ENCODE assay signal across 8 cellular contexts in the genomic region with DNA sequence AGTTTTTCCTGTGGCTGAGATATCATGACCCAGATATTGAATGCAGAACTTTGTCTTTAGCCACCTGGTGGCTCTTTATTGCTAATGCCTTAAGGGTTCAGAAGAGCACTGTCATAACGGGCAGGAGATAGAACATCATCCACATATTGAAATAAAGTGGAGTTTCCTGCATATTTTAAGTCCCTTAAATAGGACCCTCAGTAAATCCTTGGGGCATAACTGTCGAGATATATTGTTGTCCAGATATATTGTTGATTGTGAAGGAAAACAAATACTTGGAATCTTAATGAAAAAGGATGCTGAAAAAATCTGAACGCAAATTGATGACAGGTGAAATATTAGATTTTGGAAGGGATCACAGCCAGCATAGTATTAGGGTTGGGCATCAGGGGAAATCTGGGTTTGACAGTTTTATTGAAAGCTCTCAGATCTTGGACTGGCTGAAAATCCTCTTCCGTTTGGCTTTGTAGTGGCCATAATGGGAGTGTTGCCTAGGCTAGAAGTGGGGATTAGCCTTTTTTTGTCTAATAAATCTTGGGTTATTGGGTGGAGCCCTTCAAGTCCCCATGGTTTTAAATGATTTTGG. TPM values are rescaled to one million over a fixed set of nuclear protein-coding genes. Genes with fewer than 3 reads are reported as not detected.
DNase-seq lines count a peak whose midpoint lies in the region; ATAC-seq, FAIRE-seq and TF ChIP-seq lines count a peak whose summit lies in the region.

No MANE protein-coding gene starts in this region.

- no peak overlapping the region for H3K9ac ChIP-seq in fibroblast of lung (ENCODE audit: insufficient read depth, low read length)

- H3K4me1 ChIP-seq in A549 (no peaks in the 10 kb centered on the region), OCI-LY7 (ENCODE audit: insufficient read depth, low read length, poor library complexity, severe bottlenecking) (peaks cover 19% of the 10 kb centered on the region), fibroblast of lung (ENCODE audit: control insufficient read depth, extremely low read depth, insufficient read depth, low read length) (no peaks in the 10 kb centered on the region), tibial artery (peaks cover 0 to 10% (median 0%) of the 10 kb centered on the region in 4 donors)

- TF ChIP-seq CTCF in A549 (IDR thresholded peaks at IDR 0.05) = peak; percentile 40
- TF ChIP-seq CTCF in OCI-LY7 (conservative IDR thresholded peaks at IDR 0.05; ENCODE audit: low read length) = peak; percentile 79
- peak; percentile 54 to 55 for TF ChIP-seq CTCF in fibroblast of lung (conservative IDR thresholded peaks at IDR 0.05 in 1 of 2, IDR thresholded peaks at IDR 0.05 in 1 of 2; ENCODE audit: low read depth in 1 of 2, low read length in 2 of 2)
- peak; percentile 17 to 19 for TF ChIP-seq CTCF in tibial artery (IDR thresholded peaks at IDR 0.05)

- H4K20me1 ChIP-seq in OCI-LY7 (ENCODE audit: insufficient read depth, low read length) = no peaks in the 10 kb centered on the region
- no peaks in the 10 kb centered on the region for H4K20me1 ChIP-seq in fibroblast of lung (ENCODE audit: control insufficient read depth, extremely low read depth, insufficient read depth, low read length)

- CTCF ChIA-PET in A549 (lab: Yijun Ruan, JAX) = interaction anchor here (0.6 to 1.5 kb wide), 8 partner anchors 11 to 210 kb away, joined by 3 to 8 read pairs (median 4); partner anchors contain the start of gene EEF1B2
- CTCF ChIA-PET in OCI-LY7 (lab: Charles Lee; ENCODE audit: unreplicated experiment) = no interaction called here

- H3K4me2 ChIP-seq in A549 (no peak overlapping the region), OCI-LY7 (ENCODE audit: low read length) (peak overlapping the region; percentile 42), fibroblast of lung (ENCODE audit: extremely low read depth, insufficient read depth, low read length) (no peak overlapping the region)

- H3K9me3 ChIP-seq in A549 = no peaks in the 10 kb centered on the region
- no peaks in the 10 kb centered on the region for H3K9me3 ChIP-seq in OCI-LY7 (ENCODE audit: low read length)
- H3K9me3 ChIP-seq in fibroblast of lung (ENCODE audit: control insufficient read depth, insufficient read depth, low read depth, low read length) = no peaks in the 10 kb centered on the region
- no peaks in the 10 kb centered on the region for H3K9me3 ChIP-seq in tibial artery

- no peaks in the 10 kb centered on the region for H3K79me2 ChIP-seq in OCI-LY7 (ENCODE audit: insufficient read depth, low read depth, low read length)
- no peaks in the 10 kb centered on the region for H3K79me2 ChIP-seq in fibroblast of lung (ENCODE audit: control insufficient read depth, insufficient read depth, low read length)

- DNase-seq in A549 (ENCODE audit: low read depth in 1 of 2, low spot score in 1 of 2) (peak; percentile 37 to 54), GM12891 (ENCODE audit: insufficient read length, low spot score) (no peak), OCI-LY7 (ENCODE audit: low spot score) (peak; percentile 70), fibroblast of lung (ENCODE audit: low read depth in 2 of 2) (peak; percentile 17 to 44), tibial artery (no peak), D341Med (ENCODE audit: low spot score) (no peak)

- H3K4me3 ChIP-seq in A549 = no peak overlapping the region
- no peak overlapping the region for H3K4me3 ChIP-seq in OCI-LY7 (ENCODE audit: low read depth, low read length, poor library complexity, severe bottlenecking)
- H3K4me3 ChIP-seq in fibroblast of lung (replicated peaks in 1 of 4; ENCODE audit: control extremely low read depth in 1 of 4, insufficient read depth in 1 of 4, low read depth in 3 of 4, low read length in 4 of 4) = no peak overlapping the region
- no peak overlapping the region for H3K4me3 ChIP-seq in tibial artery

- H2AFZ ChIP-seq in OCI-LY7 (ENCODE audit: low read length) (peak overlapping the region; percentile 76; the same call in 1 of the 2 replicates), fibroblast of lung (ENCODE audit: low read length) (no peak overlapping the region)

- BruUV-seq in OCI-LY7 (replicated peaks; lab: Mats Ljungman, UMichigan) = no TSS peak

- TF ChIP-seq EP300 in A549 (IDR thresholded peaks at IDR 0.05) = no peak

- peaks cover 43% of the 10 kb centered on the region for H3K27me3 ChIP-seq in fibroblast of lung (ENCODE audit: control insufficient read depth, insufficient read depth, low read length)
- H3K27me3 ChIP-seq in tibial artery = peaks cover 0 to 82% of the 10 kb centered on the region in 2 donors

- H3K36me3 ChIP-seq in OCI-LY7 (ENCODE audit: insufficient read depth, low read length) (no peaks in the 10 kb centered on the region), fibroblast of lung (ENCODE audit: control insufficient read depth, insufficient read depth, low read length) (no peaks in the 10 kb centered on the region), tibial artery (no peaks in the 10 kb centered on the region)

- H3K9me2 ChIP-seq in OCI-LY7 (ENCODE audit: insufficient read depth, low read length) = no peaks in the 10 kb centered on the region

- 38% methylated on average over 4 of the region's 4 CpGs for WGBS in A549 (ENCODE audit: missing lambda C conversion rate)

- ATAC-seq in A549 (peak; percentile 87 to 92), HG02759 (IDR thresholded peaks at IDR 0.05; ENCODE audit: unreplicated experiment) (peak; percentile 85), HG03571 (IDR thresholded peaks at IDR 0.05; ENCODE audit: unreplicated experiment) (no peak)

- FAIRE-seq in A549 (lab: Jason Lieb, UNC) = no peak
- FAIRE-seq in GM12891 (lab: Jason Lieb, UNC) = peak; percentile 9

- TF ChIP-seq RAD21 in A549 (conservative IDR thresholded peaks at IDR 0.05 in 1 of 2, IDR thresholded peaks at IDR 0.05 in 1 of 2) = peak; percentile 28 to 38; a peak in 2 of 5 replicates

- POLR2A ChIA-PET in A549 (lab: Yijun Ruan, JAX) = no interaction called here
- POLR2A ChIA-PET in OCI-LY7 (lab: Charles Lee) = interaction anchor here (0.6 to 1.8 kb wide), 2 partner anchors 13 to 14 kb away, joined by 3 to 7 read pairs; no protein-coding TSS in a partner anchor

- intact Hi-C loops in OCI-LY7 (cut with micrococcal nuclease; ENCODE audit: unreplicated experiment) = loop anchor here (1.0 kb wide), 1 partner anchor 96 kb away; no protein-coding TSS in a partner anchor
- intact Hi-C loops in tibial artery (cut with DNase I; ENCODE audit: low total_unique reads) = no loop called here

- TF ChIP-seq POLR2A in A549 (IDR thresholded peaks at IDR 0.05; ENCODE audit: low read length) (no peak), GM12891 (IDR thresholded peaks at IDR 0.05; ENCODE audit: low read depth, low read length) (no peak)

- H3K27ac ChIP-seq in A549 = no peak overlapping the region
- no peak overlapping the region for H3K27ac ChIP-seq in OCI-LY7 (ENCODE audit: low read depth, low read length, poor library complexity, severe bottlenecking)
- no peak overlapping the region for H3K27ac ChIP-seq in fibroblast of lung (ENCODE audit: insufficient read depth, low read length)
- no peak overlapping the region for H3K27ac ChIP-seq in tibial artery

TF ChIP-seq in A549, 52 proteins besides CTCF, POLR2A, EP300 and RAD21:
- TF ChIP-seq SMC3 (IDR thresholded peaks at IDR 0.05) (peak; percentile 55; the same call in 2 of the 3 replicates), PBX3 (IDR thresholded peaks at IDR 0.05) (no peak)

TF ChIP-seq in GM12891, 5 proteins besides CTCF, POLR2A, EP300 and RAD21:
- TF ChIP-seq POU2F2 (IDR thresholded peaks at IDR 0.05; ENCODE audit: low read depth, low read length) (no peak), POLR2AphosphoS5 (IDR thresholded peaks at IDR 0.05; ENCODE audit: low read depth, low read length) (no peak)

RNA-seq across cellular contexts. Expression of gene ZDBF2, which starts 13.9 kb away (rescaled TPM):
- polyA plus RNA-seq in A549 (2011; rRNA removed) = 5.8 and 8.4 TPM in 2 replicates
- polyA plus RNA-seq in A549 (2012; cell fraction: cytosol; rRNA removed) = 0.28 and 0.30 TPM in 2 replicates
- 0.50 and 0.78 TPM in 2 replicates for polyA plus RNA-seq in A549 (2012; cell fraction: nucleus; rRNA removed)
- polyA plus RNA-seq in A549 (2017; fragmentation: RNase III; extraction: RNeasy Plus Mini Kit Qiagen cat#74134 plus additional on column Dnase treatment) = 1.3 to 1.7 TPM (median 1.5 TPM) in 3 replicates
- polyA minus RNA-seq in A549 (2011; rRNA and poly(A)+ RNA removed) = 7.2 and 7.5 TPM in 2 replicates
- polyA plus RNA-seq in GM12891 (2012; ENCODE audit: low read depth, missing spikeins) = 4.7 TPM
- 13.9 and 14.0 TPM in 2 replicates for total RNA-seq in OCI-LY7 (2014; rRNA removed; shearing (Covaris generic))
- total RNA-seq in OCI-LY7 (2022) = 37.0 and 44.3 TPM in 2 replicates
- total RNA-seq in fibroblast of lung = 11.6 TPM in 2 replicates
- 2.4 and 6.3 TPM in 2 replicates for polyA plus RNA-seq in fibroblast of lung
- 1.5 and 3.1 TPM in 2 replicates for polyA plus RNA-seq in fibroblast of lung (2012)
- polyA minus RNA-seq in fibroblast of lung (ENCODE audit: low replicate concordance) = 0.07 and 1.4 TPM in 2 replicates

Comparison
In these comparisons a context has a peak if more than half of its experiments do, and no peak if none do; other contexts are left out.
1. DNase-seq: peak in A549 (2 of 2), OCI-LY7 (single experiment) and fibroblast of lung (2 of 2); none in GM12891 (single experiment), tibial artery (0 of 2) and D341Med (single experiment).
2. CTCF ChIP-seq: peak in every context shown above with its lines; median percentile 79 in OCI-LY7; 54 in fibroblast of lung; 40 in A549; 18 in tibial artery.